16 cellular contexts compared by ENCODE assay signal in the genomic region with DNA sequence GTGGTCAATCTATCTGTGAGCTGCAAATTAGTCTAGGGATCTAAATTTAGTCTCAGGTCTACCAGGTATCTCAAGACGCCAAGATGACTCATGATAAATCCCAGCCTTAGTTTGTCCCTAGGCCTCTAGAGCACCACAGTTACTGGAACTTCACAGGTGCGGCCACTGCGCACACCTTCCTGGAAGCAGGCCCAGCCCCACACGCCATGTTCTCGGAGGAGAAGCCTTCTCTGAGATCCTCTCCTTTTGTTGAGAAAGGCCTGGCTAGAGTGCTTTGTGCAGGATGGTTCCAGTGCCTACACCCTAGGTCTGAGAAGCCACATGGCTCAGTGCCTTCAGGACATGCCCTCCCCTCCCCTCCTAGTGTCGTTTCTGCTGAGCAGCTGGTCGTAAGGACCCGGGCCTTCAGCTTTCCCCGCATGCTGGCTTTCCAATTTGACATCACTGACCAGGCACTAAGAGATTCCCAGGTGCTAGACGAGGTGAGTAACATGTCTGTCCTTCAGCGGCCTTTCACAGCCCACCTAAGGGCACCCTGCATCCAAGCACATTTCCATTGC. TPM values are rescaled to one million over a fixed set of nuclear protein-coding genes. Genes with fewer than 3 reads are reported as not detected.
A peak's percentile ranks its signal among the peaks of the same experiment; 100 is the strongest.
DNase-seq lines count a peak whose midpoint lies in the region; ATAC-seq and TF ChIP-seq lines count a peak whose summit lies in the region.
"Had no signal": no experiment of that assay in that cellular context is flagged by ENCODE, and none has a peak within 500 bp of the region (broad histone marks: within the 10 kb centered on the region; RNA-seq: fewer than 3 reads in every experiment).

No MANE protein-coding gene starts in this region.

- H3K4me3 ChIP-seq in adrenal gland (no peak overlapping the region), esophagus muscularis mucosa (no peak overlapping the region), thoracic aorta (no peak overlapping the region)
- H3K4me3 ChIP-seq: body of pancreas had no signal

- H3K27ac ChIP-seq in adrenal gland, result peak overlapping the region in 4 of 5 donors; percentile 41 to 93 (median 79)
- H3K27ac ChIP-seq in esophagus muscularis mucosa (replicated peaks in 1 of 4), result peak overlapping the region; percentile 82 to 90 (median 88)
- peak overlapping the region; percentile 71 to 83 for H3K27ac ChIP-seq in thoracic aorta

- H3K9me3 ChIP-seq in adrenal gland (replicated peaks in 1 of 3), result no peaks in the 10 kb centered on the region
- H3K9me3 ChIP-seq in esophagus muscularis mucosa, result no peaks in the 10 kb centered on the region
- no peaks in the 10 kb centered on the region for H3K9me3 ChIP-seq in thoracic aorta
- H3K9me3 ChIP-seq: body of pancreas had no signal

- H3K36me3 Mint-ChIP-seq in neural crest cell (ENCODE audit: low read depth), result peaks cover 8% of the 10 kb centered on the region

- no peak for TF ChIP-seq POLR2A in adrenal gland (IDR thresholded peaks at IDR 0.05)
- no peak for TF ChIP-seq POLR2A in esophagus muscularis mucosa (IDR thresholded peaks at IDR 0.05; ENCODE audit: low read depth)

- ATAC-seq in thoracic aorta (ENCODE audit: insufficient number of reproducible peaks, low FRiP score, low read depth) (no peak), GM21515 (IDR thresholded peaks at IDR 0.05; ENCODE audit: unreplicated experiment) (no peak)
- ATAC-seq: activated T-helper 17 cell treated with anti-CD3 and anti-CD28 coated beads, Interleukin-2, amount 50 U/mL, for 72 hours; body of pancreas; naive thymus-derived CD8-positive, alpha-beta T cell had no signal

- peaks cover 21 to 40% of the 10 kb centered on the region in 2 donors for H3K4me1 ChIP-seq in adrenal gland (replicated peaks in 1 of 2)
- peaks cover 22 to 81% (median 79%) of the 10 kb centered on the region in 4 donors for H3K4me1 ChIP-seq in esophagus muscularis mucosa
- H3K4me1 ChIP-seq in thoracic aorta (ENCODE audit: control insufficient read depth in 1 of 2, low read depth in 2 of 2), result peaks cover 33 to 70% of the 10 kb centered on the region in 2 donors

- intact Hi-C loops in adrenal gland (cut with DNase I) (no loop called here), esophagus muscularis mucosa (cut with DNase I) (loop anchor here (5.0 kb wide), 1 partner anchor 116 kb away; no protein-coding TSS in a partner anchor)

- H3K4me3 Mint-ChIP-seq in neural crest cell, result no peak overlapping the region
- H3K4me3 Mint-ChIP-seq: activated naive CD8-positive, alpha-beta T cell treated with anti-CD3 and anti-CD28 coated beads, Interleukin-2, amount 10 ng/mL, durations not matched to agents 7 days and 5 days; activated T-helper 17 cell treated with anti-CD3 and anti-CD28 coated beads, Interleukin-2, amount 50 U/mL, for 72 hours had no signal

- no peak for TF ChIP-seq EP300 in esophagus muscularis mucosa (IDR thresholded peaks at IDR 0.05)

- WGBS in adrenal gland, 4 donors, result 69 to 79% (median 76%) methylated on average over 10 to 11 of the region's 11 CpGs
- 88% methylated on average over 11 of the region's 11 CpGs for WGBS in esophagus muscularis mucosa

- no peaks in the 10 kb centered on the region for H3K27me3 Mint-ChIP-seq in neural crest cell (ENCODE audit: low read depth)
- H3K27me3 Mint-ChIP-seq: activated naive CD8-positive, alpha-beta T cell treated with anti-CD3 and anti-CD28 coated beads, Interleukin-2, amount 10 ng/mL, durations not matched to agents 7 days and 5 days; activated T-helper 17 cell treated with anti-CD3 and anti-CD28 coated beads, Interleukin-2, amount 50 U/mL, for 72 hours; naive thymus-derived CD8-positive, alpha-beta T cell had no signal

- H3K36me3 ChIP-seq in adrenal gland (replicated peaks in 1 of 2) (peaks cover 0 to 2% of the 10 kb centered on the region in 2 donors), esophagus muscularis mucosa (peaks cover 0 to 60% (median 15%) of the 10 kb centered on the region in 4 donors), thoracic aorta (peaks cover 4% of the 10 kb centered on the region)

- no peaks in the 10 kb centered on the region for H3K4me1 Mint-ChIP-seq in neural crest cell
- H3K4me1 Mint-ChIP-seq: activated naive CD8-positive, alpha-beta T cell treated with anti-CD3 and anti-CD28 coated beads, Interleukin-2, amount 10 ng/mL, durations not matched to agents 7 days and 5 days; activated T-helper 17 cell treated with anti-CD3 and anti-CD28 coated beads, Interleukin-2, amount 50 U/mL, for 72 hours; naive thymus-derived CD8-positive, alpha-beta T cell had no signal

- TF ChIP-seq CTCF in adrenal gland (IDR thresholded peaks at IDR 0.05), result no peak
- no peak for TF ChIP-seq CTCF in esophagus muscularis mucosa (IDR thresholded peaks at IDR 0.05)
- TF ChIP-seq CTCF in neural crest cell (conservative IDR thresholded peaks at IDR 0.05), result no peak
- no peak for TF ChIP-seq CTCF in thoracic aorta (IDR thresholded peaks at IDR 0.05)

- DNase-seq in adrenal gland (peak in 3 of 7 donors; percentile 9 to 45 (median 18)), esophagus muscularis mucosa (ENCODE audit: extremely low spot score) (no peak), neural crest cell (ENCODE audit: low read depth, low spot score) (no peak), thoracic aorta (ENCODE audit: low spot score) (no peak), NCI-H1436 (lab: John Stamatoyannopoulos, UW) (no peak), GM03348 (ENCODE audit: low spot score) (no peak)
- DNase-seq: activated CD4-positive, CD25-positive, alpha-beta regulatory T cell treated with anti-CD3 and anti-CD28 coated beads, Interleukin-2, amount 50 U/mL, for 72 hours; activated naive CD8-positive, alpha-beta T cell treated with anti-CD3 and anti-CD28 coated beads, Interleukin-2, amount 10 ng/mL, durations not matched to agents 7 days and 5 days; DMS 273 treated with DMSO at 0.1 percent for 48 hours; mesenchymal stem cell; naive thymus-derived CD8-positive, alpha-beta T cell; NCI-H2171 treated with DMSO at 0.1 percent for 48 hours; stimulated activated CD4-positive, alpha-beta T cell treated with anti-CD3 and anti-CD28 coated beads, Interleukin-4, amount 100 ng/mL, for 24 hours had no signal

- H3K9me3 Mint-ChIP-seq in neural crest cell, result no peaks in the 10 kb centered on the region
- H3K9me3 Mint-ChIP-seq: activated naive CD8-positive, alpha-beta T cell treated with anti-CD3 and anti-CD28 coated beads, Interleukin-2, amount 10 ng/mL, durations not matched to agents 7 days and 5 days; activated T-helper 17 cell treated with anti-CD3 and anti-CD28 coated beads, Interleukin-2, amount 50 U/mL, for 72 hours; naive thymus-derived CD8-positive, alpha-beta T cell had no signal

- H3K27me3 ChIP-seq in adrenal gland, result no peaks in the 10 kb centered on the region
- no peaks in the 10 kb centered on the region for H3K27me3 ChIP-seq in esophagus muscularis mucosa
- H3K27me3 ChIP-seq in thoracic aorta (replicated peaks; ENCODE audit: insufficient read depth), result no peaks in the 10 kb centered on the region
- H3K27me3 ChIP-seq: body of pancreas had no signal

- peak overlapping the region; percentile 19 for H3K27ac Mint-ChIP-seq in neural crest cell (ENCODE audit: unreplicated experiment)
- H3K27ac Mint-ChIP-seq: activated naive CD8-positive, alpha-beta T cell treated with anti-CD3 and anti-CD28 coated beads, Interleukin-2, amount 10 ng/mL, durations not matched to agents 7 days and 5 days; activated T-helper 17 cell treated with anti-CD3 and anti-CD28 coated beads, Interleukin-2, amount 50 U/mL, for 72 hours had no signal

RNA-seq across cellular contexts. Expression of a gene that starts 51.9 kb away (rescaled TPM):
- 10 to 100 TPM in 1 of 8 donors, 1 to 10 TPM in 7; 2.9 to 16.6 (median 8.5) TPM for total RNA-seq in adrenal gland
- 10 to 100 TPM in 2 of 3 donors, 1 to 10 TPM in 1; 6.7 to 13.2 (median 12.5) TPM for polyA plus RNA-seq in adrenal gland
- 1 to 10 TPM; 5.0 to 8.4 (median 6.1) TPM for total RNA-seq in esophagus muscularis mucosa
- 13.1 and 15.0 TPM in 2 replicates for total RNA-seq in neural crest cell
- 10 to 100 TPM in 1 of 2 donors, 1 to 10 TPM in 1; 6.9 to 11.7 TPM for total RNA-seq in thoracic aorta
